13 cellular contexts compared by ENCODE assay signal in the genomic region with DNA sequence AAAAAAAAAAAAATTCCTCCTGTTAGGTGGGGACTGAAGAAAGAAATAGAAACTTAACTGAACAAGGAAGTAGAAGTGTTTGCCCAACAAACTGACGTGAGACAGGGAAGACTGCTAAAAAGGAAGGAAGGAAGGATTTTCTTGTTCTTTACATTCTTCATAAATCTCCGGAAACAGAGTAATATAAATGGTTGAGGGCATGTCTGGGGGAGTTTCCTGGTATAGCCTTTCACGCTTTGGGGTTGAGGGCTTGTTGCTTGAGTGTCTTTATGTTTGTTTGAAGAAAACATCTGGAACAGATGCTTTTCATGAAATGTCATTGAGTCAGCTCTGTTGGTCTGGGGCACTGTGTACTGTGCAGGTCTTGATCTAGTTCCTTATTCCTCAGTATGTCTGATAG. TPM values are rescaled to one million over a fixed set of nuclear protein-coding genes. Genes with fewer than 3 reads are reported as not detected.
DNase-seq lines count a peak whose midpoint lies in the region; ATAC-seq and TF ChIP-seq lines count a peak whose summit lies in the region.
"Had no signal": no experiment of that assay in that cellular context is flagged by ENCODE, and none has a peak within 500 bp of the region (broad histone marks: within the 10 kb centered on the region; RNA-seq: fewer than 3 reads in every experiment).

No MANE protein-coding gene starts in this region.

- peaks cover 18% of the 10 kb centered on the region for H3K4me1 Mint-ChIP-seq in activated T-helper 17 cell treated with anti-CD3 and anti-CD28 coated beads, Interleukin-2, amount 50 U/mL, for 72 hours
- peaks cover 12% of the 10 kb centered on the region for H3K4me1 Mint-ChIP-seq in nephron

- no peaks in the 10 kb centered on the region for H3K27me3 Mint-ChIP-seq in activated T-helper 17 cell treated with anti-CD3 and anti-CD28 coated beads, Interleukin-2, amount 50 U/mL, for 72 hours
- H3K27me3 Mint-ChIP-seq in nephron (ENCODE audit: low read depth) = peaks cover 6% of the 10 kb centered on the region

- ATAC-seq in activated T-helper 17 cell treated with anti-CD3 and anti-CD28 coated beads, Interleukin-2, amount 50 U/mL, for 72 hours (replicated peaks) = no peak
- ATAC-seq: right lobe of liver had no signal

- H3K36me3 Mint-ChIP-seq in activated T-helper 17 cell treated with anti-CD3 and anti-CD28 coated beads, Interleukin-2, amount 50 U/mL, for 72 hours (ENCODE audit: low read depth) = peaks cover 73% of the 10 kb centered on the region
- H3K36me3 Mint-ChIP-seq in nephron (ENCODE audit: low read depth) = peaks cover 38% of the 10 kb centered on the region

- no peak for TF ChIP-seq CTCF in nephron (IDR thresholded peaks at IDR 0.05; ENCODE audit: unreplicated experiment in 3 of 3)

- no peaks in the 10 kb centered on the region for H3K9me3 Mint-ChIP-seq in activated T-helper 17 cell treated with anti-CD3 and anti-CD28 coated beads, Interleukin-2, amount 50 U/mL, for 72 hours
- H3K9me3 Mint-ChIP-seq in nephron = no peaks in the 10 kb centered on the region

- DNase-seq in CD1c-positive myeloid dendritic cell (ENCODE audit: extremely low spot score) (peak; percentile 24), KBM-7 (peak; percentile 96), NCI-H2029 (lab: John Stamatoyannopoulos, UW) (no peak), retina (no peak), G401 (ENCODE audit: low spot score) (no peak)
- DNase-seq: activated effector memory CD4-positive, alpha-beta T cell treated with Interleukin-2 at 50 U/mL for 16 hours; Calu3; HCEC 1CT; kidney; right lobe of liver had no signal

- in situ Hi-C loops in KBM-7 (cut with MboI; ENCODE audit: low pct_unique_long_range_greater_than_20kb, low sequenced_read_pairs) (no loop called here), G401 (cut with HindIII; ENCODE audit: low sequenced_read_pairs) (no loop called here)

- peak overlapping the region; percentile 41 for H3K4me3 Mint-ChIP-seq in activated T-helper 17 cell treated with anti-CD3 and anti-CD28 coated beads, Interleukin-2, amount 50 U/mL, for 72 hours
- peak overlapping the region; percentile 59 to 76 (median 63) for H3K4me3 Mint-ChIP-seq in nephron

- H3K27ac Mint-ChIP-seq in activated T-helper 17 cell treated with anti-CD3 and anti-CD28 coated beads, Interleukin-2, amount 50 U/mL, for 72 hours = peak overlapping the region; percentile 78
- H3K27ac Mint-ChIP-seq in nephron = peak overlapping the region in 1 of 3 experiments; percentile 40

RNA-seq across cellular contexts. Expression of gene TOR1B, which starts 3.1 kb away (rescaled TPM):
- 10 to 100 TPM; 22.0 to 26.6 TPM for total RNA-seq in activated T-helper 17 cell treated with anti-CD3 and anti-CD28 coated beads, Interleukin-2, amount 50 U/mL, for 72 hours
- 16.5 and 16.7 TPM in 2 replicates for total RNA-seq in G401 (2014; rRNA removed; shearing (Covaris generic))

RNA-seq across cellular contexts. Expression of gene TOR1A, which starts 17.8 kb away (rescaled TPM):
- total RNA-seq in activated T-helper 17 cell treated with anti-CD3 and anti-CD28 coated beads, Interleukin-2, amount 50 U/mL, for 72 hours = 10 to 100 TPM; 27.3 to 51.7 TPM
- total RNA-seq in G401 (2014; rRNA removed; shearing (Covaris generic)) = 30.8 and 43.1 TPM in 2 replicates

RNA-seq across cellular contexts. Expression of gene C9orf78, which starts 28.9 kb away (rescaled TPM):
- total RNA-seq in activated T-helper 17 cell treated with anti-CD3 and anti-CD28 coated beads, Interleukin-2, amount 50 U/mL, for 72 hours = 10 to 100 TPM; 23.4 to 73.3 TPM
- total RNA-seq in G401 (2014; rRNA removed; shearing (Covaris generic)) = 23.4 and 49.4 TPM in 2 replicates

RNA-seq across cellular contexts. Expression of gene USP20, which starts 29.1 kb away (rescaled TPM):
- 10 to 100 TPM; 50.1 to 52.5 TPM for total RNA-seq in activated T-helper 17 cell treated with anti-CD3 and anti-CD28 coated beads, Interleukin-2, amount 50 U/mL, for 72 hours
- total RNA-seq in G401 (2014; rRNA removed; shearing (Covaris generic)) = 27.7 and 34.3 TPM in 2 replicates

RNA-seq across cellular contexts. Expression of gene PTGES, which starts 53.3 kb away (rescaled TPM):
- total RNA-seq in activated T-helper 17 cell treated with anti-CD3 and anti-CD28 coated beads, Interleukin-2, amount 50 U/mL, for 72 hours = not detected
- 2.5 and 4.8 TPM in 2 replicates for total RNA-seq in G401 (2014; rRNA removed; shearing (Covaris generic))
- total RNA-seq: endothelial cell of umbilical vein had no signal

Comparison
In these comparisons a context has a peak if more than half of its experiments do, and no peak if none do; other contexts are left out.
1. DNase-seq: peak in CD1c-positive myeloid dendritic cell (single experiment) and KBM-7 (single experiment); none in NCI-H2029 (single experiment), retina (single experiment) and G401 (single experiment).